Comparison of ENCODE assay signal across 15 cellular contexts in the genomic region with DNA sequence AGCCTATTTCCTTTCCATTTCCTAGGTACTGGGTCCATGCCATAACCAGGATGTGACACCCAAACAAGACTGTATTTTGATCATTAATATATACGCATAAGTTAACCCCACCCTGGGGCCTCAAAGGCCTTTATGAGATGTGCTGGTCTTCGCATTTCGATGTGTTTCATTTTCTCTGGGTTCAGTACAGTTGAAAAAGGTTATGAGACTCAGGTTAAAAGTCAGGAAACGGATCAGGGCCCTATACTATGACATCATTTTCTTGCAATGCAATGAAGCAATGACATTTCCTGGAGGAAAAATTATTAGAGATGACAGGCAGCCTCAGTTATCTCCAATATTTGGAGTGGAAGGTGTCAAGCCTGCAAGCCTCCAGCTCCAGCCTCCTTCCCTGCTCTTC. TPM values are rescaled to one million over a fixed set of nuclear protein-coding genes. Genes with fewer than 3 reads are reported as not detected.
DNase-seq lines count a peak whose midpoint lies in the region; ATAC-seq and TF ChIP-seq lines count a peak whose summit lies in the region.
"Had no signal": no experiment of that assay in that cellular context is flagged by ENCODE, and none has a peak within 500 bp of the region (broad histone marks: within the 10 kb centered on the region; RNA-seq: fewer than 3 reads in every experiment).

No MANE protein-coding gene starts in this region.

- H3K4me1 ChIP-seq in heart right ventricle: peaks cover 6 to 49% (median 22%) of the 10 kb centered on the region in 9 donors
- H3K4me1 ChIP-seq in muscle layer of duodenum (ENCODE audit: control insufficient read depth in 1 of 2, insufficient read depth in 2 of 2, low read length in 2 of 2): peaks cover 0 to 13% of the 10 kb centered on the region in 2 donors
- H3K4me1 ChIP-seq in vagina: peaks cover 27% of the 10 kb centered on the region

- H3K27ac ChIP-seq in heart right ventricle: peak overlapping the region in 8 of 10 donors; percentile 1 to 70 (median 55)
- H3K27ac ChIP-seq in coronary artery: peak overlapping the region; percentile 60 to 73
- H3K27ac ChIP-seq in muscle layer of duodenum (ENCODE audit: low read length): peak overlapping the region; percentile 57
- peak overlapping the region; percentile 71 for H3K27ac ChIP-seq in vagina

- no peak for TF ChIP-seq POLR2A in vagina (IDR thresholded peaks at IDR 0.05)

- ATAC-seq in heart right ventricle: peak in 3 of 8 donors; percentile 25 to 45 (median 41)
- ATAC-seq: HCT116 had no signal

- 56 to 68% methylated on average over 4 of the region's 4 CpGs for WGBS in heart right ventricle, 2 donors

- no peaks in the 10 kb centered on the region for H3K9me3 ChIP-seq in heart right ventricle
- no peaks in the 10 kb centered on the region for H3K9me3 ChIP-seq in muscle layer of duodenum (ENCODE audit: control insufficient read depth in 1 of 2, low read length in 2 of 2)
- H3K9me3 ChIP-seq in vagina: no peaks in the 10 kb centered on the region

- no peak for DNase-seq in heart right ventricle
- no peak for DNase-seq in cardiac septum (ENCODE audit: low spot score)
- no peak for DNase-seq in coronary artery (ENCODE audit: low spot score)
- no peak for DNase-seq in vagina (ENCODE audit: extremely low spot score in 2 of 2)
- no peak for DNase-seq in NCI-H1105 (lab: John Stamatoyannopoulos, UW)
- DNase-seq in amygdala (lab: John Stamatoyannopoulos, UW): no peak
- no peak for DNase-seq in KBM-7
- DNase-seq: activated CD4-positive, alpha-beta T cell treated with anti-CD3 and anti-CD28 coated beads, Interleukin-2, amount 50 U/mL, for 4 hours; activated naive CD8-positive, alpha-beta T cell treated with anti-CD3 and anti-CD28 coated beads, Interleukin-2, amount 10 ng/mL, durations not matched to agents 7 days and 5 days; GF-D8; NCI-H2029; stimulated activated naive CD8-positive, alpha-beta T cell treated with anti-CD3 and anti-CD28 coated beads, Interleukin-15, amount 100 ng/mL, for 72 hours had no signal

- H3K27me3 ChIP-seq in heart right ventricle: no peaks in the 10 kb centered on the region
- H3K27me3 ChIP-seq in muscle layer of duodenum (ENCODE audit: low read depth, low read length): no peaks in the 10 kb centered on the region
- no peaks in the 10 kb centered on the region for H3K27me3 ChIP-seq in vagina

- intact Hi-C loops in heart right ventricle (cut with DNase I): no loop called here
- intact Hi-C loops in cardiac septum (cut with DNase I): no loop called here
- intact Hi-C loops in vagina (cut with DNase I): loop anchor here (10.0 kb wide), 1 partner anchor 60 kb away; a partner anchor contains a TSS

- no peaks in the 10 kb centered on the region for H3K36me3 ChIP-seq in heart right ventricle
- H3K36me3 ChIP-seq in muscle layer of duodenum (ENCODE audit: control insufficient read depth in 1 of 2, insufficient read depth in 2 of 2, low read length in 2 of 2): no peaks in the 10 kb centered on the region
- H3K36me3 ChIP-seq in vagina: no peaks in the 10 kb centered on the region

- H3K4me3 ChIP-seq in heart right ventricle (no peak overlapping the region), coronary artery (no peak overlapping the region), muscle layer of duodenum (ENCODE audit: low read depth in 1 of 2, low read length in 2 of 2) (no peak overlapping the region), vagina (no peak overlapping the region)

- TF ChIP-seq CTCF in heart right ventricle (IDR thresholded peaks at IDR 0.05) (no peak), coronary artery (IDR thresholded peaks at IDR 0.05) (no peak), vagina (IDR thresholded peaks at IDR 0.05) (no peak)

- in situ Hi-C loops in KBM-7 (cut with MboI; ENCODE audit: low pct_unique_long_range_greater_than_20kb, low sequenced_read_pairs): no loop called here

RNA-seq across cellular contexts. Expression of a gene that starts 31.7 kb away (rescaled TPM):
- total RNA-seq in heart right ventricle (not detected), cardiac septum (not detected), vagina (not detected)
- not detected for polyA plus RNA-seq in heart right ventricle
- total RNA-seq: activated naive CD8-positive, alpha-beta T cell treated with anti-CD3 and anti-CD28 coated beads, Interleukin-2, amount 10 ng/mL, durations not matched to agents 7 days and 5 days; RPMI7951 had no signal
